ENCODE assay signal across 1 cellular context in the genomic region with DNA sequence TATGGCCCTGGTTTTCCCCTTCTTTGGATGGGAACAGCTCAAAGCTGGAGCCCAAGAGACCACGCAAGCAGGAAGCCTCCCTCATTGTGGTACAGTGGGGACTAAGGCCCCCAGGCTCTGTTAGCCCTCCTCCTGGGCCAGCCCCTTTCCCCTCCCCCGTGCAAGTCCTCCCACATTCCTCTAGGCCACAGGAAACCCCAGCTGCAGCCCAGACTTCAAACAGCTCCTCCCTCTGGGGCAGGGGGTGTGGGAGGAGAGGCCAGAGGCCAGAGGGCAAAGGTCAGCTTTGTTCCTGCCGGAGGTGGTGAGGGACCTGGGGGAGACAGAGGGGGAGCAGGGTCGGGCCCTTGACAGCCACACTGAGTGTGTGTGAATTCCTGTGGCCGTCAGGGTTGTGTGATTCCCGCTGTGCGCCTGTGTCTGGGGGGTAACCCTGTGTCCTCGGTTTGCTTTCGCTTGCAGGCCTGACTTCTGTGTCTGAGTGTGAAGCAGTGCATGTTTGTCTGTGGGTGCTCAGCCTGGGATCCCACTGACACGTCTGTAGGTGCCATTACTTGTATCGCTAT.
TF ChIP-seq lines count a peak whose summit lies in the region.

No MANE protein-coding gene starts in this region.

TF ChIP-seq in HepG2, 621 proteins besides CTCF, POLR2A, EP300 and RAD21 (continued from another document and continues in another):
- TF ChIP-seq ZNF292 (CRISPR knock-in tag; IDR thresholded peaks at IDR 0.05; ENCODE audit: borderline replicate concordance, low read depth), result peak; percentile 93
- TF ChIP-seq, protein P1, sequence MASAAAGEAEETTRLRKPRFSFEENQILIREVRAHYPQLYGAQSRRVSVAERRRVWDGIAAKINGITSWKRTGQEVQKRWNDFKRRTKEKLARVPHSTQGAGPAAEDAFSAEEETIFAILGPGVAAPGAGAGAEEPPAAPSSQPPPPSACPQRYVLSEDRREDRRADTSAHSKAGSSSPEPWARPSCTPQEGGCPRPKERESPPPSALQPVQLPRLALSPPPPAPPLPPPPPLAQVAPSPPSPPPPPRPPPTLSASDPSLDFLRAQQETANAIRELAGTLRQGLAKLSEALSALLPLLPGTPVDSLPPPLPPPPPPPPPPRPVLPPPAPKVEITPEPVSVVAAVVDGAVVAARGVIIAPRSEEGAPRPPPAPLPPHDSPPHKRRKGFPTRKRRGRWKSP (CRISPR knock-in tag; IDR thresholded peaks at IDR 0.05), result peak; percentile 41; the same call in 1 of the 2 replicates
- TF ChIP-seq AFF4 (CRISPR knock-in tag; IDR thresholded peaks at IDR 0.05), result no peak
- peak; percentile 76 for TF ChIP-seq ZNF543 (CRISPR knock-in tag; IDR thresholded peaks at IDR 0.05)
- 0 out of 2 replicates have a peak, but pooled peaks have one; percentile 69 for TF ChIP-seq ZNF34 (CRISPR knock-in tag; IDR thresholded peaks at IDR 0.05; ENCODE audit: borderline replicate concordance)
- TF ChIP-seq PHF8 (CRISPR knock-in tag; IDR thresholded peaks at IDR 0.05), result peak; percentile 44; the same call in 1 of the 2 replicates
- TF ChIP-seq NFATC3 (CRISPR knock-in tag; IDR thresholded peaks at IDR 0.05), result peak; percentile 41; the same call in 1 of the 2 replicates
- TF ChIP-seq ZNF678 (CRISPR knock-in tag; IDR thresholded peaks at IDR 0.05), result no peak
- TF ChIP-seq ZSCAN5A (CRISPR knock-in tag; IDR thresholded peaks at IDR 0.05; ENCODE audit: borderline replicate concordance), result peak; percentile 55; the same call in 1 of the 2 replicates
- peak; percentile 98 for TF ChIP-seq CBFB (CRISPR knock-in tag; IDR thresholded peaks at IDR 0.05)
- TF ChIP-seq, protein P2, sequence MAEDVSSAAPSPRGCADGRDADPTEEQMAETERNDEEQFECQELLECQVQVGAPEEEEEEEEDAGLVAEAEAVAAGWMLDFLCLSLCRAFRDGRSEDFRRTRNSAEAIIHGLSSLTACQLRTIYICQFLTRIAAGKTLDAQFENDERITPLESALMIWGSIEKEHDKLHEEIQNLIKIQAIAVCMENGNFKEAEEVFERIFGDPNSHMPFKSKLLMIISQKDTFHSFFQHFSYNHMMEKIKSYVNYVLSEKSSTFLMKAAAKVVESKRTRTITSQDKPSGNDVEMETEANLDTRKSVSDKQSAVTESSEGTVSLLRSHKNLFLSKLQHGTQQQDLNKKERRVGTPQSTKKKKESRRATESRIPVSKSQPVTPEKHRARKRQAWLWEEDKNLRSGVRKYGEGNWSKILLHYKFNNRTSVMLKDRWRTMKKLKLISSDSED (CRISPR knock-in tag; IDR thresholded peaks at IDR 0.05), result no peak
- 0 out of 2 replicates have a peak, but pooled peaks have one; percentile 44 for TF ChIP-seq NFIC (IDR thresholded peaks at IDR 0.05; ENCODE audit: low read length)
- TF ChIP-seq KLF13 (CRISPR knock-in tag; IDR thresholded peaks at IDR 0.05), result no peak
- TF ChIP-seq, protein P3, sequence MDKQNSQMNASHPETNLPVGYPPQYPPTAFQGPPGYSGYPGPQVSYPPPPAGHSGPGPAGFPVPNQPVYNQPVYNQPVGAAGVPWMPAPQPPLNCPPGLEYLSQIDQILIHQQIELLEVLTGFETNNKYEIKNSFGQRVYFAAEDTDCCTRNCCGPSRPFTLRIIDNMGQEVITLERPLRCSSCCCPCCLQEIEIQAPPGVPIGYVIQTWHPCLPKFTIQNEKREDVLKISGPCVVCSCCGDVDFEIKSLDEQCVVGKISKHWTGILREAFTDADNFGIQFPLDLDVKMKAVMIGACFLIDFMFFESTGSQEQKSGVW (CRISPR knock-in tag; IDR thresholded peaks at IDR 0.05; ENCODE audit: borderline replicate concordance), result no peak
- peak; percentile 79; the same call in 1 of the 2 replicates for TF ChIP-seq RCOR2 (CRISPR knock-in tag; IDR thresholded peaks at IDR 0.05)
- TF ChIP-seq CCAR2 (optimal IDR thresholded peaks at IDR 0.05; ENCODE audit: low read depth, low read length), result peak; percentile 95
- peak; percentile 76 for TF ChIP-seq GABPB1 (CRISPR knock-in tag; IDR thresholded peaks at IDR 0.05)
- TF ChIP-seq, protein P4, sequence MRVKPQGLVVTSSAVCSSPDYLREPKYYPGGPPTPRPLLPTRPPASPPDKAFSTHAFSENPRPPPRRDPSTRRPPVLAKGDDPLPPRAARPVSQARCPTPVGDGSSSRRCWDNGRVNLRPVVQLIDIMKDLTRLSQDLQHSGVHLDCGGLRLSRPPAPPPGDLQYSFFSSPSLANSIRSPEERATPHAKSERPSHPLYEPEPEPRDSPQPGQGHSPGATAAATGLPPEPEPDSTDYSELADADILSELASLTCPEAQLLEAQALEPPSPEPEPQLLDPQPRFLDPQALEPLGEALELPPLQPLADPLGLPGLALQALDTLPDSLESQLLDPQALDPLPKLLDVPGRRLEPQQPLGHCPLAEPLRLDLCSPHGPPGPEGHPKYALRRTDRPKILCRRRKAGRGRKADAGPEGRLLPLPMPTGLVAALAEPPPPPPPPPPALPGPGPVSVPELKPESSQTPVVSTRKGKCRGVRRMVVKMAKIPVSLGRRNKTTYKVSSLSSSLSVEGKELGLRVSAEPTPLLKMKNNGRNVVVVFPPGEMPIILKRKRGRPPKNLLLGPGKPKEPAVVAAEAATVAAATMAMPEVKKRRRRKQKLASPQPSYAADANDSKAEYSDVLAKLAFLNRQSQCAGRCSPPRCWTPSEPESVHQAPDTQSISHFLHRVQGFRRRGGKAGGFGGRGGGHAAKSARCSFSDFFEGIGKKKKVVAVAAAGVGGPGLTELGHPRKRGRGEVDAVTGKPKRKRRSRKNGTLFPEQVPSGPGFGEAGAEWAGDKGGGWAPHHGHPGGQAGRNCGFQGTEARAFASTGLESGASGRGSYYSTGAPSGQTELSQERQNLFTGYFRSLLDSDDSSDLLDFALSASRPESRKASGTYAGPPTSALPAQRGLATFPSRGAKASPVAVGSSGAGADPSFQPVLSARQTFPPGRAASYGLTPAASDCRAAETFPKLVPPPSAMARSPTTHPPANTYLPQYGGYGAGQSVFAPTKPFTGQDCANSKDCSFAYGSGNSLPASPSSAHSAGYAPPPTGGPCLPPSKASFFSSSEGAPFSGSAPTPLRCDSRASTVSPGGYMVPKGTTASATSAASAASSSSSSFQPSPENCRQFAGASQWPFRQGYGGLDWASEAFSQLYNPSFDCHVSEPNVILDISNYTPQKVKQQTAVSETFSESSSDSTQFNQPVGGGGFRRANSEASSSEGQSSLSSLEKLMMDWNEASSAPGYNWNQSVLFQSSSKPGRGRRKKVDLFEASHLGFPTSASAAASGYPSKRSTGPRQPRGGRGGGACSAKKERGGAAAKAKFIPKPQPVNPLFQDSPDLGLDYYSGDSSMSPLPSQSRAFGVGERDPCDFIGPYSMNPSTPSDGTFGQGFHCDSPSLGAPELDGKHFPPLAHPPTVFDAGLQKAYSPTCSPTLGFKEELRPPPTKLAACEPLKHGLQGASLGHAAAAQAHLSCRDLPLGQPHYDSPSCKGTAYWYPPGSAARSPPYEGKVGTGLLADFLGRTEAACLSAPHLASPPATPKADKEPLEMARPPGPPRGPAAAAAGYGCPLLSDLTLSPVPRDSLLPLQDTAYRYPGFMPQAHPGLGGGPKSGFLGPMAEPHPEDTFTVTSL (CRISPR knock-in tag; IDR thresholded peaks at IDR 0.05; ENCODE audit: borderline replicate concordance), result peak; percentile 57; the same call in 1 of the 2 replicates
- TF ChIP-seq ISL2 (CRISPR knock-in tag; IDR thresholded peaks at IDR 0.05), result peak; percentile 88
- TF ChIP-seq CHD2 (IDR thresholded peaks at IDR 0.05; ENCODE audit: low read depth, low read length), result peak; percentile 59; the same call in 1 of the 2 replicates
- TF ChIP-seq ZMYM2 (CRISPR knock-in tag; IDR thresholded peaks at IDR 0.05), result peak; percentile 93
- no peak; the same call in 1 of the 2 replicates for TF ChIP-seq ZNF552 (CRISPR knock-in tag; IDR thresholded peaks at IDR 0.05; ENCODE audit: borderline replicate concordance)
- TF ChIP-seq, protein P5, sequence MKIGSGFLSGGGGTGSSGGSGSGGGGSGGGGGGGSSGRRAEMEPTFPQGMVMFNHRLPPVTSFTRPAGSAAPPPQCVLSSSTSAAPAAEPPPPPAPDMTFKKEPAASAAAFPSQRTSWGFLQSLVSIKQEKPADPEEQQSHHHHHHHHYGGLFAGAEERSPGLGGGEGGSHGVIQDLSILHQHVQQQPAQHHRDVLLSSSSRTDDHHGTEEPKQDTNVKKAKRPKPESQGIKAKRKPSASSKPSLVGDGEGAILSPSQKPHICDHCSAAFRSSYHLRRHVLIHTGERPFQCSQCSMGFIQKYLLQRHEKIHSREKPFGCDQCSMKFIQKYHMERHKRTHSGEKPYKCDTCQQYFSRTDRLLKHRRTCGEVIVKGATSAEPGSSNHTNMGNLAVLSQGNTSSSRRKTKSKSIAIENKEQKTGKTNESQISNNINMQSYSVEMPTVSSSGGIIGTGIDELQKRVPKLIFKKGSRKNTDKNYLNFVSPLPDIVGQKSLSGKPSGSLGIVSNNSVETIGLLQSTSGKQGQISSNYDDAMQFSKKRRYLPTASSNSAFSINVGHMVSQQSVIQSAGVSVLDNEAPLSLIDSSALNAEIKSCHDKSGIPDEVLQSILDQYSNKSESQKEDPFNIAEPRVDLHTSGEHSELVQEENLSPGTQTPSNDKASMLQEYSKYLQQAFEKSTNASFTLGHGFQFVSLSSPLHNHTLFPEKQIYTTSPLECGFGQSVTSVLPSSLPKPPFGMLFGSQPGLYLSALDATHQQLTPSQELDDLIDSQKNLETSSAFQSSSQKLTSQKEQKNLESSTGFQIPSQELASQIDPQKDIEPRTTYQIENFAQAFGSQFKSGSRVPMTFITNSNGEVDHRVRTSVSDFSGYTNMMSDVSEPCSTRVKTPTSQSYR (CRISPR knock-in tag; IDR thresholded peaks at IDR 0.05; ENCODE audit: borderline replicate concordance), result peak; percentile 98
- TF ChIP-seq, protein P6, sequence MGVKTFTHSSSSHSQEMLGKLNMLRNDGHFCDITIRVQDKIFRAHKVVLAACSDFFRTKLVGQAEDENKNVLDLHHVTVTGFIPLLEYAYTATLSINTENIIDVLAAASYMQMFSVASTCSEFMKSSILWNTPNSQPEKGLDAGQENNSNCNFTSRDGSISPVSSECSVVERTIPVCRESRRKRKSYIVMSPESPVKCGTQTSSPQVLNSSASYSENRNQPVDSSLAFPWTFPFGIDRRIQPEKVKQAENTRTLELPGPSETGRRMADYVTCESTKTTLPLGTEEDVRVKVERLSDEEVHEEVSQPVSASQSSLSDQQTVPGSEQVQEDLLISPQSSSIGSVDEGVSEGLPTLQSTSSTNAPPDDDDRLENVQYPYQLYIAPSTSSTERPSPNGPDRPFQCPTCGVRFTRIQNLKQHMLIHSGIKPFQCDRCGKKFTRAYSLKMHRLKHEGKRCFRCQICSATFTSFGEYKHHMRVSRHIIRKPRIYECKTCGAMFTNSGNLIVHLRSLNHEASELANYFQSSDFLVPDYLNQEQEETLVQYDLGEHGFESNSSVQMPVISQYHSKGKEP (CRISPR knock-in tag; IDR thresholded peaks at IDR 0.05), result no peak
- TF ChIP-seq ARNTL (CRISPR knock-in tag; IDR thresholded peaks at IDR 0.05), result peak; percentile 87
- TF ChIP-seq MXD4 (CRISPR knock-in tag; IDR thresholded peaks at IDR 0.05), result no peak
- peak; percentile 77; the same call in 1 of the 2 replicates for TF ChIP-seq ZNF703 (CRISPR knock-in tag; IDR thresholded peaks at IDR 0.05; ENCODE audit: borderline replicate concordance)
- TF ChIP-seq, protein P7, sequence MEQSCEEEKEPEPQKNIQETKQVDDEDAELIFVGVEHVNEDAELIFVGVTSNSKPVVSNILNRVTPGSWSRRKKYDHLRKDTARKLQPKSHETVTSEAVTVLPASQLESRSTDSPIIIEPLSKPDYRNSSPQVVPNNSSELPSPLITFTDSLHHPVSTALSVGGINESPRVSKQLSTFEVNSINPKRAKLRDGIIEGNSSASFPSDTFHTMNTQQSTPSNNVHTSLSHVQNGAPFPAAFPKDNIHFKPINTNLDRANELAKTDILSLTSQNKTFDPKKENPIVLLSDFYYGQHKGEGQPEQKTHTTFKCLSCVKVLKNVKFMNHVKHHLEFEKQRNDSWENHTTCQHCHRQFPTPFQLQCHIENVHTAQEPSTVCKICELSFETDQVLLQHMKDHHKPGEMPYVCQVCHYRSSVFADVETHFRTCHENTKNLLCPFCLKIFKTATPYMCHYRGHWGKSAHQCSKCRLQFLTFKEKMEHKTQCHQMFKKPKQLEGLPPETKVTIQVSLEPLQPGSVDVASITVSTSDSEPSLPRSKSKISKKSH (CRISPR knock-in tag; IDR thresholded peaks at IDR 0.05; ENCODE audit: borderline replicate concordance), result no peak
- no peak for TF ChIP-seq REL (CRISPR knock-in tag; conservative IDR thresholded peaks at IDR 0.05)
- peak; percentile 85 for TF ChIP-seq HOXD1 (CRISPR knock-in tag; IDR thresholded peaks at IDR 0.05)
- TF ChIP-seq TEAD2 (CRISPR knock-in tag; IDR thresholded peaks at IDR 0.05), result no peak
